In the genomic region with DNA sequence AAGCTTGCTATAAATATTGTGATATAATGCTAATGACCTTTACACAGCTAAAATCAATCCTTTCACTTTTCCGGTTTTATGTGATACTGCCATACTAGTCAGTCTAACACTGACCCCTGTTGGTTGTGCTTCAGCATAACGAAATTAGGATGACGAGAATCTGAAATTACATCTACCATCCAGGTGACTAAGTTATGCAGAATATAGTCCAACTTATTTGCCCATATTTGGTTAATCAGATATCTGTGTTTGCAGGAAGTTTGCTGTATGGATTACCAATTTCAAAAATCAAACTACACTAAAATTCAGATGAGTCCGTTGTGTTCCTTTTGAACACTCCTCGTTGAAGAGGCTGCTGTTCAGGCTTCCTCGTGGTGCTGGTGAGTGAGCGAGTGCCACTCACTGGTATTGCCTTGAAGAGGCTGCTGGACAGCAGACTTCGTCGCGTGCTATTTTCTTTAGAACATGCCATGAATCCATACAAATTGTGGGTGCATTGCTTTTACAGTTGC, we compare ENCODE assay signal across 9 cellular contexts.
DNase-seq lines count a peak whose midpoint lies in the region; ATAC-seq and TF ChIP-seq lines count a peak whose summit lies in the region.
"Had no signal": no experiment of that assay in that cellular context is flagged by ENCODE, and none has a peak within 500 bp of the region (broad histone marks: within the 10 kb centered on the region; RNA-seq: fewer than 3 reads in every experiment).

No MANE protein-coding gene starts in this region.

- no peaks in the 10 kb centered on the region for H3K27me3 Mint-ChIP-seq in nephron (ENCODE audit: low read depth)
- H3K27me3 Mint-ChIP-seq: CD8-positive, alpha-beta memory T cell had no signal

- H3K4me1 Mint-ChIP-seq in nephron: no peaks in the 10 kb centered on the region

- TF ChIP-seq POLR2A in erythroblast (IDR thresholded peaks at IDR 0.05; ENCODE audit: low read length): no peak

- CTCF ChIA-PET in RWPE1 (lab: Yijun Ruan, JAX): interaction anchor here (0.6 to 1.0 kb wide), 6 partner anchors 13 to 449 kb away, joined by 3 to 6 read pairs (median 3); no protein-coding TSS in a partner anchor

- peak; percentile 17 for DNase-seq in NCI-H2029 treated with DMSO at 0.1 percent for 48 hours (lab: John Stamatoyannopoulos, UW)
- DNase-seq in NCI-H2029 (lab: John Stamatoyannopoulos, UW): no peak
- peak; percentile 34 for DNase-seq in HuH-7.5 (ENCODE audit: low spot score)
- DNase-seq in RWPE1 (ENCODE audit: low spot score): peak; percentile 59
- DNase-seq in erythroblast (lab: John Stamatoyannopoulos, UW): peak; percentile 59 to 74
- no peak for DNase-seq in GM19238 (ENCODE audit: insufficient read length, low spot score)

- H3K9me3 Mint-ChIP-seq in nephron: no peaks in the 10 kb centered on the region
- H3K9me3 Mint-ChIP-seq: CD8-positive, alpha-beta memory T cell had no signal

- peak; percentile 78 for TF ChIP-seq CTCF in RWPE1 (conservative IDR thresholded peaks at IDR 0.05; ENCODE audit: low read depth)
- TF ChIP-seq CTCF in nephron (IDR thresholded peaks at IDR 0.05; ENCODE audit: unreplicated experiment in 3 of 3): peak; percentile 63 to 73 (median 72)

- H3K36me3 Mint-ChIP-seq in nephron (ENCODE audit: low read depth): peaks cover 56% of the 10 kb centered on the region

- peak; percentile 61 for ATAC-seq in GM19467 (IDR thresholded peaks at IDR 0.05; ENCODE audit: unreplicated experiment)

- H3K4me3 Mint-ChIP-seq in nephron: no peak overlapping the region
- H3K4me3 Mint-ChIP-seq: CD8-positive, alpha-beta memory T cell had no signal

- no peak overlapping the region for H3K27ac Mint-ChIP-seq in nephron

- POLR2A ChIA-PET in RWPE1 (lab: Yijun Ruan, JAX; ENCODE audit: low non-redundant PET): no interaction called here

- no peak overlapping the region for H3K27ac ChIP-seq in RWPE1

Comparison
In these comparisons a context has a peak if more than half of its experiments do, and no peak if none do; other contexts are left out.
1. DNase-seq: peak in NCI-H2029 treated with DMSO at 0.1 percent for 48 hours (single experiment), HuH-7.5 (single experiment), RWPE1 (single experiment) and erythroblast (2 of 2); none in NCI-H2029 (single experiment) and GM19238 (single experiment).